8 cellular contexts compared by ENCODE assay signal in the genomic region with DNA sequence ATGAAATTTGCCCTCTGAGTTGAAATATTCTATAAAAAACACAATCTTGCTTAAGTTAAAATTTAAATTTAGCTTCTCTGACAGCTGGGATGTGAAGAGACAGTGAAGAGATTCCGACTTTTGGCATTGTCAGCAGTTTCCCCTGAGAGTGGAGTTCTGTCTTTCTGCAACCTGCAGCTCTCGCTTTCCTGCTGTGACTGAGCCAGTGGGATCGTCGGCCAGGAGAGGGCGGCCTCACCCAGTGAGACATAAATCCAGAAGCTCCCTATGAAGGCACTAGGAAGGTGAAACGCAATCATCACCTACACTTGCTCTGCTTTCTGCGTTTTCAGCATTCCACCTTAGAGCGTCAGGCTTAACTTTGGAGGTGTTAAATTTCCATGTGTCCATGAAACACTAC.
DNase-seq lines count a peak whose midpoint lies in the region; ATAC-seq and TF ChIP-seq lines count a peak whose summit lies in the region.

No MANE protein-coding gene starts in this region.

- H4K20me1 ChIP-seq in OCI-LY1 (ENCODE audit: insufficient read depth, low read length): no peaks in the 10 kb centered on the region

- TF ChIP-seq CTCF in AG09309 (IDR thresholded peaks at IDR 0.05; ENCODE audit: control insufficient read depth, insufficient read depth, low read depth, low read length, missing control alignments) (peak; percentile 56), OCI-LY1 (IDR thresholded peaks at IDR 0.05; ENCODE audit: low read length) (peak; percentile 14; the same call in 1 of the 2 replicates), glutamatergic neuron (IDR thresholded peaks at IDR 0.05; ENCODE audit: partially characterized antibody, unreplicated experiment) (peak; percentile 40), type B pancreatic cell (conservative IDR thresholded peaks at IDR 0.05) (peak; percentile 75), ascending aorta (IDR thresholded peaks at IDR 0.05) (peak in 1 of 3 experiments; percentile 16)

- H3K9me3 Mint-ChIP-seq in glutamatergic neuron (ENCODE audit: unreplicated experiment): no peaks in the 10 kb centered on the region
- H3K9me3 Mint-ChIP-seq in type B pancreatic cell: no peaks in the 10 kb centered on the region
- H3K9me3 Mint-ChIP-seq in activated CD4-positive, alpha-beta T cell treated with anti-CD3 and anti-CD28 coated beads, Interleukin-2, amount 10 ng/mL, durations not matched to agents 7 days and 5 days: no peaks in the 10 kb centered on the region

- H3K4me3 ChIP-seq in AG09309 (ENCODE audit: control insufficient read depth, low read depth, low read length): no peak overlapping the region
- no peak overlapping the region for H3K4me3 ChIP-seq in OCI-LY1 (ENCODE audit: low read depth, low read length, poor library complexity, severe bottlenecking)
- H3K4me3 ChIP-seq in ascending aorta: no peak overlapping the region

- H3K27ac ChIP-seq in OCI-LY1 (ENCODE audit: low read depth, low read length, poor library complexity, severe bottlenecking) (no peak overlapping the region), ascending aorta (no peak overlapping the region)

- no peaks in the 10 kb centered on the region for H3K27me3 Mint-ChIP-seq in glutamatergic neuron (ENCODE audit: unreplicated experiment)
- H3K27me3 Mint-ChIP-seq in type B pancreatic cell: peaks cover 6% of the 10 kb centered on the region
- peaks cover 2% of the 10 kb centered on the region for H3K27me3 Mint-ChIP-seq in activated CD4-positive, alpha-beta T cell treated with anti-CD3 and anti-CD28 coated beads, Interleukin-2, amount 10 ng/mL, durations not matched to agents 7 days and 5 days

- H2AFZ ChIP-seq in OCI-LY1 (ENCODE audit: low read length): no peak overlapping the region

- H3K4me1 ChIP-seq in OCI-LY1 (ENCODE audit: insufficient read depth, low read length, severe bottlenecking): no peaks in the 10 kb centered on the region
- no peaks in the 10 kb centered on the region for H3K4me1 ChIP-seq in ascending aorta

- CTCF ChIA-PET in activated CD4-positive, alpha-beta T cell treated with anti-CD3 and anti-CD28 coated beads, Interleukin-2, amount 10 ng/mL, durations not matched to agents 7 days and 5 days (lab: Charles Lee): no interaction called here

- no peak overlapping the region for H3K9ac ChIP-seq in OCI-LY1 (ENCODE audit: low read length)

- H3K4me2 ChIP-seq in OCI-LY1 (ENCODE audit: low read length): no peak overlapping the region

- intact Hi-C loops in ascending aorta (cut with DNase I): no loop called here

- H3K36me3 Mint-ChIP-seq in glutamatergic neuron (ENCODE audit: unreplicated experiment) (no peaks in the 10 kb centered on the region), type B pancreatic cell (no peaks in the 10 kb centered on the region)
- no peaks in the 10 kb centered on the region for H3K36me3 Mint-ChIP-seq in activated CD4-positive, alpha-beta T cell treated with anti-CD3 and anti-CD28 coated beads, Interleukin-2, amount 10 ng/mL, durations not matched to agents 7 days and 5 days (ENCODE audit: low read depth)

- no peak for DNase-seq in AG09309 (ENCODE audit: low read depth)
- peak; percentile 48 for DNase-seq in H4 (ENCODE audit: low spot score)
- peak; percentile 71 for DNase-seq in glutamatergic neuron
- DNase-seq in type B pancreatic cell (ENCODE audit: extremely low spot score, unreplicated experiment): no peak
- no peak for DNase-seq in activated CD4-positive, alpha-beta T cell treated with anti-CD3 and anti-CD28 coated beads, Interleukin-2, amount 10 ng/mL, durations not matched to agents 7 days and 5 days
- no peak for DNase-seq in ascending aorta (ENCODE audit: low spot score in 2 of 2)

- H3K9me3 ChIP-seq in OCI-LY1 (ENCODE audit: low read length) (no peaks in the 10 kb centered on the region), ascending aorta (no peaks in the 10 kb centered on the region)

- H3K4me3 Mint-ChIP-seq in glutamatergic neuron (ENCODE audit: unreplicated experiment) (no peak overlapping the region), type B pancreatic cell (no peak overlapping the region)
- H3K4me3 Mint-ChIP-seq in activated CD4-positive, alpha-beta T cell treated with anti-CD3 and anti-CD28 coated beads, Interleukin-2, amount 10 ng/mL, durations not matched to agents 7 days and 5 days: no peak overlapping the region

- POLR2A ChIA-PET in activated CD4-positive, alpha-beta T cell treated with anti-CD3 and anti-CD28 coated beads, Interleukin-2, amount 10 ng/mL, durations not matched to agents 7 days and 5 days (lab: Charles Lee): no interaction called here

- H3F3A ChIP-seq in OCI-LY1 (ENCODE audit: insufficient read depth, low read length): no peaks in the 10 kb centered on the region

- no peaks in the 10 kb centered on the region for H3K79me2 ChIP-seq in OCI-LY1 (ENCODE audit: insufficient read depth, low read length)

- no peak for TF ChIP-seq POLR2A in GM18505 (IDR thresholded peaks at IDR 0.05; ENCODE audit: borderline replicate concordance, extremely low read depth, insufficient read depth, insufficient read length)

- peaks cover 8% of the 10 kb centered on the region for H3K4me1 Mint-ChIP-seq in glutamatergic neuron (ENCODE audit: low read depth, unreplicated experiment)
- peaks cover 13% of the 10 kb centered on the region for H3K4me1 Mint-ChIP-seq in type B pancreatic cell (ENCODE audit: unreplicated experiment)
- no peaks in the 10 kb centered on the region for H3K4me1 Mint-ChIP-seq in activated CD4-positive, alpha-beta T cell treated with anti-CD3 and anti-CD28 coated beads, Interleukin-2, amount 10 ng/mL, durations not matched to agents 7 days and 5 days

- H3K36me3 ChIP-seq in OCI-LY1 (ENCODE audit: insufficient read depth, low read length): no peaks in the 10 kb centered on the region
- no peaks in the 10 kb centered on the region for H3K36me3 ChIP-seq in ascending aorta

- peaks cover 3% of the 10 kb centered on the region; the same call in 1 of the 2 replicates for H3K27me3 ChIP-seq in OCI-LY1 (ENCODE audit: insufficient read depth, low read length)
- no peaks in the 10 kb centered on the region for H3K27me3 ChIP-seq in ascending aorta

- H3K27ac Mint-ChIP-seq in glutamatergic neuron (ENCODE audit: unreplicated experiment): no peak overlapping the region
- H3K27ac Mint-ChIP-seq in type B pancreatic cell: no peak overlapping the region
- H3K27ac Mint-ChIP-seq in activated CD4-positive, alpha-beta T cell treated with anti-CD3 and anti-CD28 coated beads, Interleukin-2, amount 10 ng/mL, durations not matched to agents 7 days and 5 days: no peak overlapping the region

- ATAC-seq in GM18505 (IDR thresholded peaks at IDR 0.05; ENCODE audit: unreplicated experiment): no peak

- no peaks in the 10 kb centered on the region for H3K9me2 ChIP-seq in OCI-LY1 (ENCODE audit: low read depth, low read length)

Comparison
In these comparisons a context has a peak if more than half of its experiments do, and no peak if none do; other contexts are left out.
1. DNase-seq: peak in H4 (single experiment) and glutamatergic neuron (single experiment); none in AG09309 (single experiment), type B pancreatic cell (single experiment), activated CD4-positive, alpha-beta T cell treated with anti-CD3 and anti-CD28 coated beads, Interleukin-2, amount 10 ng/mL, durations not matched to agents 7 days and 5 days (single experiment) and ascending aorta (0 of 2).